In the genomic region with DNA sequence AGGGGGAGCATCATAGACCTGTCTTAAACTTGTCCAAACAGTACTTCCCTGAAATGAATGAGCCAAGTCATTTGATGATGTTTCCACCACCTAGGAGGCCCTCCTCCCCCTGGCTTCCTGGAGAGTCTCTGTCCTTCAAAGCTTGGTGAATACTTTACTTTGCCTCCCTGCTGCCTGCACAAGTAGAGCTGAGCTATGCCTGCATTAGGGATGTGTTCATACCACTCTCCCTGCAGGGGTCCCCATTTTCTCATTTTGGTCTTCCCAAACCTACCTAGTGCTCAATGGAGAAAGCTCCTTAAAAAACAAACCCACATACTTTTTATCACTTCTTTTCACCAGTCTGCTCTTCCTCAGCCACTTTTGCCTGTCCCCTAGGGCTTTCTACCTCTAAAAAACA, we compare ENCODE assay signal across 9 cellular contexts. TPM values are rescaled to one million over a fixed set of nuclear protein-coding genes. Genes with fewer than 3 reads are reported as not detected.
A peak's percentile ranks its signal among the peaks of the same experiment; 100 is the strongest.
DNase-seq lines count a peak whose midpoint lies in the region; ATAC-seq and TF ChIP-seq lines count a peak whose summit lies in the region.
"Had no signal": no experiment of that assay in that cellular context is flagged by ENCODE, and none has a peak within 500 bp of the region (broad histone marks: within the 10 kb centered on the region; RNA-seq: fewer than 3 reads in every experiment).

No MANE protein-coding gene starts in this region.

- no peaks in the 10 kb centered on the region for H3K27me3 ChIP-seq in BE2C
- H3K27me3 ChIP-seq in H7 (ENCODE audit: control insufficient read depth, insufficient read depth, low read length): peaks cover 4% of the 10 kb centered on the region; the same call in 1 of the 2 replicates

- TF ChIP-seq CTCF in BE2C (IDR thresholded peaks at IDR 0.05; ENCODE audit: low read depth, low read length): peak; percentile 60

- ATAC-seq in activated CD8-positive, alpha-beta T cell treated with anti-CD3 and anti-CD28 coated beads, Interleukin-2, amount 10 ng/mL, durations not matched to agents 7 days and 5 days: peak; percentile 10
- ATAC-seq in GM19023 (IDR thresholded peaks at IDR 0.05; ENCODE audit: unreplicated experiment) (no peak), GM18519 (IDR thresholded peaks at IDR 0.05; ENCODE audit: low FRiP score, unreplicated experiment) (no peak)

- no peak overlapping the region for H3K4me3 Mint-ChIP-seq in activated CD8-positive, alpha-beta T cell treated with anti-CD3 and anti-CD28 coated beads, Interleukin-2, amount 10 ng/mL, durations not matched to agents 7 days and 5 days

- no peaks in the 10 kb centered on the region for H3K9me3 Mint-ChIP-seq in activated CD8-positive, alpha-beta T cell treated with anti-CD3 and anti-CD28 coated beads, Interleukin-2, amount 10 ng/mL, durations not matched to agents 7 days and 5 days (ENCODE audit: insufficient read depth)

- no peaks in the 10 kb centered on the region for H3K4me1 ChIP-seq in BE2C

- POLR2A ChIA-PET in activated CD8-positive, alpha-beta T cell treated with anti-CD3 and anti-CD28 coated beads, Interleukin-2, amount 10 ng/mL, durations not matched to agents 7 days and 5 days (lab: Charles Lee): interaction anchor here (0.7 to 1.8 kb wide), 4 partner anchors 8 to 462 kb away, joined by 3 to 5 read pairs (median 3); partner anchors contain the start of genes CCNI2 and KIF3A

- H3K36me3 Mint-ChIP-seq in activated CD8-positive, alpha-beta T cell treated with anti-CD3 and anti-CD28 coated beads, Interleukin-2, amount 10 ng/mL, durations not matched to agents 7 days and 5 days (ENCODE audit: low read depth): peaks cover 11% of the 10 kb centered on the region

- no peaks in the 10 kb centered on the region for H3K9me3 ChIP-seq in BE2C

- peaks cover 32% of the 10 kb centered on the region for H3K4me1 Mint-ChIP-seq in activated CD8-positive, alpha-beta T cell treated with anti-CD3 and anti-CD28 coated beads, Interleukin-2, amount 10 ng/mL, durations not matched to agents 7 days and 5 days (ENCODE audit: low read depth)

- no peak overlapping the region for H3K27ac Mint-ChIP-seq in activated CD8-positive, alpha-beta T cell treated with anti-CD3 and anti-CD28 coated beads, Interleukin-2, amount 10 ng/mL, durations not matched to agents 7 days and 5 days

- CTCF ChIA-PET in activated CD8-positive, alpha-beta T cell treated with anti-CD3 and anti-CD28 coated beads, Interleukin-2, amount 10 ng/mL, durations not matched to agents 7 days and 5 days (lab: Charles Lee): interaction anchor here (0.9 to 3.3 kb wide), 11 partner anchors 8 to 368 kb away, joined by 3 to 31 read pairs (median 4); no protein-coding TSS in a partner anchor

- DNase-seq in BE2C: no peak
- peak; percentile 53 for DNase-seq in H7
- no peak for DNase-seq in activated CD8-positive, alpha-beta T cell treated with anti-CD3 and anti-CD28 coated beads, Interleukin-2, amount 10 ng/mL, durations not matched to agents 7 days and 5 days
- DNase-seq in islet precursor cell: peak; percentile 62
- no peak for DNase-seq in NCI-H510A treated with DMSO at 0.1 percent for 48 hours (lab: John Stamatoyannopoulos, UW)
- DNase-seq in cerebellum (ENCODE audit: low spot score): no peak

- H3K4me3 ChIP-seq in BE2C (ENCODE audit: low read depth, low read length) (no peak overlapping the region), H7 (ENCODE audit: insufficient read depth, low read depth, low read length) (no peak overlapping the region)
- H3K4me3 ChIP-seq: skin epidermis had no signal

- no peaks in the 10 kb centered on the region for H3K27me3 Mint-ChIP-seq in activated CD8-positive, alpha-beta T cell treated with anti-CD3 and anti-CD28 coated beads, Interleukin-2, amount 10 ng/mL, durations not matched to agents 7 days and 5 days (ENCODE audit: low read depth)

- H3K36me3 ChIP-seq in BE2C: peaks cover 3% of the 10 kb centered on the region; the same call in 1 of the 2 replicates
- H3K36me3 ChIP-seq in H7 (replicated peaks; ENCODE audit: control insufficient read depth, insufficient read depth, low read length): no peaks in the 10 kb centered on the region; the same call in 1 of the 2 replicates

RNA-seq across cellular contexts. Expression of gene CCNI2, which starts 7.7 kb away (rescaled TPM):
- 3.1 TPM for polyA plus RNA-seq in BE2C (2012; ENCODE audit: insufficient read depth, insufficient read length, low read depth)
- 0.07 and 0.18 TPM in 2 replicates for total RNA-seq in H7 (2014; rRNA removed; shearing (Covaris generic))
- 1 to 10 TPM; 8.3 to 9.5 TPM for total RNA-seq in activated CD8-positive, alpha-beta T cell treated with anti-CD3 and anti-CD28 coated beads, Interleukin-2, amount 10 ng/mL, durations not matched to agents 7 days and 5 days
- 1.5 TPM for total RNA-seq in cerebellum

RNA-seq across cellular contexts. Expression of gene KIF3A, which starts 17.6 kb away (rescaled TPM):
- polyA plus RNA-seq in BE2C (2012; ENCODE audit: insufficient read depth, insufficient read length, low read depth): 5.9 TPM
- total RNA-seq in H7 (2014; rRNA removed; shearing (Covaris generic)): 2.7 and 3.2 TPM in 2 replicates
- total RNA-seq in activated CD8-positive, alpha-beta T cell treated with anti-CD3 and anti-CD28 coated beads, Interleukin-2, amount 10 ng/mL, durations not matched to agents 7 days and 5 days: 10 to 100 TPM; 14.0 to 15.7 TPM
- total RNA-seq in cerebellum: 73.5 TPM

RNA-seq across cellular contexts. Expression of gene SEPTIN8, which starts 22.1 kb away (rescaled TPM):
- polyA plus RNA-seq in BE2C (2012; ENCODE audit: insufficient read depth, insufficient read length, low read depth): 34.7 TPM
- total RNA-seq in H7 (2014; rRNA removed; shearing (Covaris generic)): 10.5 and 12.4 TPM in 2 replicates
- 10 to 100 TPM; 35.1 to 35.3 TPM for total RNA-seq in activated CD8-positive, alpha-beta T cell treated with anti-CD3 and anti-CD28 coated beads, Interleukin-2, amount 10 ng/mL, durations not matched to agents 7 days and 5 days
- total RNA-seq in cerebellum: 28.7 TPM

RNA-seq across cellular contexts. Expression of gene SOWAHA, which starts 58.2 kb away (rescaled TPM):
- not detected for polyA plus RNA-seq in BE2C (2012; ENCODE audit: insufficient read depth, insufficient read length, low read depth)
- 0.21 TPM in 1 of 2 replicates, not detected in the other for total RNA-seq in H7 (2014; rRNA removed; shearing (Covaris generic))
- not detected for total RNA-seq in activated CD8-positive, alpha-beta T cell treated with anti-CD3 and anti-CD28 coated beads, Interleukin-2, amount 10 ng/mL, durations not matched to agents 7 days and 5 days
- total RNA-seq in cerebellum: 4.9 TPM

Comparison
In these comparisons a context has a peak if more than half of its experiments do, and no peak if none do; other contexts are left out.
1. DNase-seq: peak in H7 (single experiment) and islet precursor cell (single experiment); none in BE2C (single experiment), activated CD8-positive, alpha-beta T cell treated with anti-CD3 and anti-CD28 coated beads, Interleukin-2, amount 10 ng/mL, durations not matched to agents 7 days and 5 days (single experiment), NCI-H510A treated with DMSO at 0.1 percent for 48 hours (single experiment) and cerebellum (single experiment).